ENCODE assay signal across 9 cellular contexts in genomic region chr10:34319197-34319846, GRCh38.
DNase-seq lines count a peak whose midpoint lies in the region; ATAC-seq and TF ChIP-seq lines count a peak whose summit lies in the region.
"Had no signal": no experiment of that assay in that cellular context is flagged by ENCODE, and none has a peak within 500 bp of the region (broad histone marks: within the 10 kb centered on the region; RNA-seq: fewer than 3 reads in every experiment).

No MANE protein-coding gene starts in this region.

- H3K27me3 Mint-ChIP-seq in activated CD8-positive, alpha-beta memory T cell treated with anti-CD3 and anti-CD28 coated beads, Interleukin-2, amount 10 ng/mL, durations not matched to agents 7 days and 5 days: no peaks in the 10 kb centered on the region

- ATAC-seq in Right ventricle myocardium inferior: no peak
- peak; percentile 96 for ATAC-seq in upper lobe of right lung
- no peak for ATAC-seq in activated CD8-positive, alpha-beta memory T cell treated with anti-CD3 and anti-CD28 coated beads, Interleukin-2, amount 10 ng/mL, durations not matched to agents 7 days and 5 days
- ATAC-seq in GM19328 (IDR thresholded peaks at IDR 0.05; ENCODE audit: unreplicated experiment): no peak
- no peak for ATAC-seq in HG02678 (IDR thresholded peaks at IDR 0.05; ENCODE audit: unreplicated experiment)

- H3K4me3 ChIP-seq in cardiac muscle cell (no peak overlapping the region), fibroblast of the aortic adventitia (ENCODE audit: low read depth, low read length) (no peak overlapping the region), upper lobe of right lung (no peak overlapping the region)

- no peak overlapping the region for H3K4me3 Mint-ChIP-seq in activated CD8-positive, alpha-beta memory T cell treated with anti-CD3 and anti-CD28 coated beads, Interleukin-2, amount 10 ng/mL, durations not matched to agents 7 days and 5 days
- H3K4me3 Mint-ChIP-seq: T-helper 2 cell treated with Interferon-gamma antibody and Interleukin-4, amounts not matched to agents 5 μg/mL and 100 μg/mL, for 36 hours had no signal

- H3K4me1 ChIP-seq in cardiac muscle cell (ENCODE audit: low read depth) (peaks cover 20% of the 10 kb centered on the region), upper lobe of right lung (peaks cover 5% of the 10 kb centered on the region)

- no peaks in the 10 kb centered on the region for H3K36me3 ChIP-seq in cardiac muscle cell
- no peaks in the 10 kb centered on the region for H3K36me3 ChIP-seq in upper lobe of right lung

- intact Hi-C loops in Right ventricle myocardium inferior (cut with DNase I) (no loop called here), upper lobe of right lung (cut with DNase I) (no loop called here)

- no peaks in the 10 kb centered on the region for H3K9me3 ChIP-seq in cardiac muscle cell (ENCODE audit: low read depth)
- no peaks in the 10 kb centered on the region for H3K9me3 ChIP-seq in upper lobe of right lung

- no peak overlapping the region for H3K27ac Mint-ChIP-seq in activated CD8-positive, alpha-beta memory T cell treated with anti-CD3 and anti-CD28 coated beads, Interleukin-2, amount 10 ng/mL, durations not matched to agents 7 days and 5 days
- H3K27ac Mint-ChIP-seq: T-helper 2 cell treated with Interferon-gamma antibody and Interleukin-4, amounts not matched to agents 5 μg/mL and 100 μg/mL, for 36 hours had no signal

- no peaks in the 10 kb centered on the region for H3K4me1 Mint-ChIP-seq in activated CD8-positive, alpha-beta memory T cell treated with anti-CD3 and anti-CD28 coated beads, Interleukin-2, amount 10 ng/mL, durations not matched to agents 7 days and 5 days

- H3K27ac ChIP-seq in cardiac muscle cell: no peak overlapping the region
- H3K27ac ChIP-seq in upper lobe of right lung: peak overlapping the region; percentile 3

- no peaks in the 10 kb centered on the region for H3K36me3 Mint-ChIP-seq in activated CD8-positive, alpha-beta memory T cell treated with anti-CD3 and anti-CD28 coated beads, Interleukin-2, amount 10 ng/mL, durations not matched to agents 7 days and 5 days

- peaks cover 3% of the 10 kb centered on the region for H3K9me3 Mint-ChIP-seq in activated CD8-positive, alpha-beta memory T cell treated with anti-CD3 and anti-CD28 coated beads, Interleukin-2, amount 10 ng/mL, durations not matched to agents 7 days and 5 days (ENCODE audit: low read depth)
- H3K9me3 Mint-ChIP-seq: T-helper 2 cell treated with Interferon-gamma antibody and Interleukin-4, amounts not matched to agents 5 μg/mL and 100 μg/mL, for 36 hours had no signal

- no peaks in the 10 kb centered on the region for H3K27me3 ChIP-seq in cardiac muscle cell
- H3K27me3 ChIP-seq in upper lobe of right lung: no peaks in the 10 kb centered on the region

- no peak for TF ChIP-seq CTCF in cardiac muscle cell (IDR thresholded peaks at IDR 0.05; ENCODE audit: low read depth, low read length)
- TF ChIP-seq CTCF in fibroblast of the aortic adventitia (IDR thresholded peaks at IDR 0.05; ENCODE audit: insufficient read depth, low read length): no peak
- no peak for TF ChIP-seq CTCF in upper lobe of right lung (IDR thresholded peaks at IDR 0.05)

- DNase-seq in cardiac muscle cell (ENCODE audit: low read depth in 1 of 2, low spot score in 1 of 2) (peak; percentile 11 to 91), Right ventricle myocardium inferior (ENCODE audit: missing footprints) (no peak), NCI-H774 (lab: John Stamatoyannopoulos, UW) (peak; percentile 84), fibroblast of the aortic adventitia (ENCODE audit: low read depth) (peak; percentile 94), upper lobe of right lung (no peak)
- DNase-seq in activated CD8-positive, alpha-beta memory T cell treated with anti-CD3 and anti-CD28 coated beads, Interleukin-2, amount 10 ng/mL, durations not matched to agents 7 days and 5 days: no peak

- CTCF ChIA-PET in activated CD8-positive, alpha-beta memory T cell treated with anti-CD3 and anti-CD28 coated beads, Interleukin-2, amount 10 ng/mL, durations not matched to agents 7 days and 5 days (lab: Charles Lee): interaction anchor here (1.2 kb wide), 1 partner anchor 12 kb away, joined by 3 read pairs; no protein-coding TSS in a partner anchor

Comparison
In these comparisons a context has a peak if more than half of its experiments do, and no peak if none do; other contexts are left out.
1. DNase-seq: peak in cardiac muscle cell (2 of 2), NCI-H774 (single experiment) and fibroblast of the aortic adventitia (single experiment); none in Right ventricle myocardium inferior (single experiment), upper lobe of right lung (single experiment) and activated CD8-positive, alpha-beta memory T cell treated with anti-CD3 and anti-CD28 coated beads, Interleukin-2, amount 10 ng/mL, durations not matched to agents 7 days and 5 days (single experiment).